In genomic region chr10:125023269-125023668, GRCh38 we compare ENCODE assay signal across 12 cellular contexts.
DNase-seq lines count a peak whose midpoint lies in the region; ATAC-seq and TF ChIP-seq lines count a peak whose summit lies in the region.
"Had no signal": no experiment of that assay in that cellular context is flagged by ENCODE, and none has a peak within 500 bp of the region (broad histone marks: within the 10 kb centered on the region; RNA-seq: fewer than 3 reads in every experiment).

No MANE protein-coding gene starts in this region.

- no peak for ATAC-seq in GM18907 (IDR thresholded peaks at IDR 0.05; ENCODE audit: unreplicated experiment)
- ATAC-seq: HCT116 had no signal

- no peak overlapping the region for H3K9ac ChIP-seq in stomach smooth muscle (ENCODE audit: low read length in 2 of 2)

- H3K27me3 ChIP-seq in right atrium auricular region (no peaks in the 10 kb centered on the region), stomach smooth muscle (ENCODE audit: control insufficient read depth in 1 of 2, insufficient read depth in 2 of 2, low read length in 2 of 2) (no peaks in the 10 kb centered on the region)
- H3K27me3 ChIP-seq: adrenal gland, uterus had no signal

- no peak for TF ChIP-seq CTCF in right atrium auricular region (IDR thresholded peaks at IDR 0.05)

- H3K9me3 ChIP-seq in right atrium auricular region (no peaks in the 10 kb centered on the region), stomach smooth muscle (ENCODE audit: control insufficient read depth in 2 of 2, low read length in 2 of 2) (no peaks in the 10 kb centered on the region)
- H3K9me3 ChIP-seq: adrenal gland, uterus had no signal

- H3K27ac ChIP-seq in right atrium auricular region = peak overlapping the region; percentile 75 to 90
- H3K27ac ChIP-seq in stomach smooth muscle (ENCODE audit: low read length) = peak overlapping the region; percentile 49

- peak; percentile 60 for DNase-seq in NCI-H1105 (lab: John Stamatoyannopoulos, UW)
- peak; percentile 17 for DNase-seq in NCI-H82 treated with DMSO at 0.1 percent for 48 hours (lab: John Stamatoyannopoulos, UW; ENCODE audit: unreplicated experiment)
- DNase-seq in right atrium auricular region (ENCODE audit: low spot score) = no peak
- DNase-seq in NCI-H446 treated with DMSO at 0.1 percent for 48 hours (lab: John Stamatoyannopoulos, UW) = no peak
- DNase-seq in activated CD4-positive, alpha-beta T cell treated with anti-CD3 and anti-CD28 coated beads, Interleukin-2, amount 50 U/mL, for 1 hour = no peak
- DNase-seq: activated CD8-positive, alpha-beta memory T cell treated with anti-CD3 and anti-CD28 coated beads for 24 hours; occipital lobe had no signal

- H3K4me3 ChIP-seq in right atrium auricular region = peak overlapping the region in 1 of 2 donors; percentile 14
- peak overlapping the region in 1 of 2 donors; percentile 54 for H3K4me3 ChIP-seq in stomach smooth muscle (ENCODE audit: low read length in 2 of 2)
- H3K4me3 ChIP-seq: adrenal gland, uterus had no signal

- H3K36me3 ChIP-seq in right atrium auricular region (peaks cover 11% of the 10 kb centered on the region), stomach smooth muscle (ENCODE audit: control insufficient read depth in 2 of 2, insufficient read depth in 2 of 2, low read length in 2 of 2) (peaks cover 0 to 9% of the 10 kb centered on the region in 2 donors)
- H3K36me3 ChIP-seq: uterus had no signal

- peaks cover 0 to 81% of the 10 kb centered on the region in 2 donors for H3K4me1 ChIP-seq in right atrium auricular region
- peaks cover 33% of the 10 kb centered on the region for H3K4me1 ChIP-seq in stomach smooth muscle (ENCODE audit: control insufficient read depth, insufficient read depth, low read length)
- H3K4me1 ChIP-seq: uterus had no signal

Comparison
In these comparisons a context has a peak if more than half of its experiments do, and no peak if none do; other contexts are left out.
1. DNase-seq: peak in NCI-H1105 (single experiment) and NCI-H82 treated with DMSO at 0.1 percent for 48 hours (single experiment); none in right atrium auricular region (single experiment), NCI-H446 treated with DMSO at 0.1 percent for 48 hours (single experiment) and activated CD4-positive, alpha-beta T cell treated with anti-CD3 and anti-CD28 coated beads, Interleukin-2, amount 50 U/mL, for 1 hour (single experiment).